8 cellular contexts compared by ENCODE assay signal in genomic region chr18:61893971-61894750, GRCh38. TPM values are rescaled to one million over a fixed set of nuclear protein-coding genes. Genes with fewer than 3 reads are reported as not detected.
DNase-seq lines count a peak whose midpoint lies in the region; ATAC-seq and TF ChIP-seq lines count a peak whose summit lies in the region.

No MANE protein-coding gene starts in this region.

- H3K4me3 Mint-ChIP-seq in activated CD4-positive, alpha-beta T cell treated with anti-CD3 and anti-CD28 coated beads, Interleukin-2, amount 10 ng/mL, durations not matched to agents 24 days and 14 days: peak overlapping the region; percentile 84

- peak in 3 of 4 donors; percentile 33 to 52 (median 44) for TF ChIP-seq CTCF in right lobe of liver (IDR thresholded peaks at IDR 0.05)

- TF ChIP-seq POLR2A in right lobe of liver (IDR thresholded peaks at IDR 0.05): peak; percentile 94

- peaks cover 10% of the 10 kb centered on the region for H3K4me1 Mint-ChIP-seq in activated CD4-positive, alpha-beta T cell treated with anti-CD3 and anti-CD28 coated beads, Interleukin-2, amount 10 ng/mL, durations not matched to agents 24 days and 14 days

- intact Hi-C loops in activated CD4-positive, alpha-beta T cell treated with anti-CD3 and anti-CD28 coated beads, Interleukin-2, amount 10 ng/mL, durations not matched to agents 24 days and 14 days (cut with micrococcal nuclease): loop anchor here (2.0 to 10.0 kb wide), 4 partner anchors 33 to 312 kb away; no protein-coding TSS in a partner anchor
- intact Hi-C loops in right lobe of liver (cut with DNase I): loop anchor here (5.0 to 10.0 kb wide), 2 partner anchors 157 to 259 kb away; no protein-coding TSS in a partner anchor

- no peaks in the 10 kb centered on the region for H3K9me3 Mint-ChIP-seq in activated CD4-positive, alpha-beta T cell treated with anti-CD3 and anti-CD28 coated beads, Interleukin-2, amount 10 ng/mL, durations not matched to agents 24 days and 14 days

- peak overlapping the region; percentile 58 for H3K27ac Mint-ChIP-seq in activated CD4-positive, alpha-beta T cell treated with anti-CD3 and anti-CD28 coated beads, Interleukin-2, amount 10 ng/mL, durations not matched to agents 24 days and 14 days

- no peaks in the 10 kb centered on the region for H3K36me3 Mint-ChIP-seq in activated CD4-positive, alpha-beta T cell treated with anti-CD3 and anti-CD28 coated beads, Interleukin-2, amount 10 ng/mL, durations not matched to agents 24 days and 14 days (ENCODE audit: low read depth)

- no peaks in the 10 kb centered on the region for H3K9me3 ChIP-seq in right lobe of liver

- peak overlapping the region; percentile 62 to 83 (median 71) for H3K4me3 ChIP-seq in right lobe of liver

- peaks cover 0 to 24% (median 5%) of the 10 kb centered on the region in 4 donors for H3K36me3 ChIP-seq in right lobe of liver

- WGBS in right lobe of liver (ENCODE audit: insufficient coverage, low coverage, low lambda C conversion rate, missing lambda C conversion rate): 2% methylated on average over 10 of the region's 95 CpGs

- H3K27me3 Mint-ChIP-seq in activated CD4-positive, alpha-beta T cell treated with anti-CD3 and anti-CD28 coated beads, Interleukin-2, amount 10 ng/mL, durations not matched to agents 24 days and 14 days: peaks cover 70% of the 10 kb centered on the region

- DNase-seq in NCI-H2029 (lab: John Stamatoyannopoulos, UW) (peak; percentile 2), NCI-H2029 treated with DMSO at 0.1 percent for 48 hours (lab: John Stamatoyannopoulos, UW) (no peak), NCI-H2107 (lab: John Stamatoyannopoulos, UW) (peak; percentile 73), dermis microvascular lymphatic vessel endothelial cell (ENCODE audit: low read depth in 2 of 2) (peak; percentile 71 to 87), right lobe of liver (peak; percentile 91 to 93 (median 93))
- peak; percentile 89 for DNase-seq in activated CD4-positive, alpha-beta T cell treated with anti-CD3 and anti-CD28 coated beads, Interleukin-2, amount 10 ng/mL, durations not matched to agents 24 days and 14 days
- peak; percentile 51 to 56 for DNase-seq in stimulated activated CD4-positive, alpha-beta T cell treated with anti-CD3 and anti-CD28 coated beads, Interleukin-2, amount 100 ng/mL, for 48 hours

- H3K27ac ChIP-seq in right lobe of liver: peak overlapping the region; percentile 83 to 99 (median 98)

- peaks cover 0 to 44% (median 9%) of the 10 kb centered on the region in 4 donors for H3K4me1 ChIP-seq in right lobe of liver

- H3K27me3 ChIP-seq in right lobe of liver: no peaks in the 10 kb centered on the region

- peak; percentile 76 for ATAC-seq in HG02884 (IDR thresholded peaks at IDR 0.05; ENCODE audit: unreplicated experiment)
- ATAC-seq in right lobe of liver: peak; percentile 78 to 90 (median 83)

RNA-seq across cellular contexts. Expression of gene RNF152, which starts 1.4 kb away (rescaled TPM):
- total RNA-seq in activated CD4-positive, alpha-beta T cell treated with anti-CD3 and anti-CD28 coated beads, Interleukin-2, amount 10 ng/mL, durations not matched to agents 24 days and 14 days: 0.37 and 0.92 TPM in 2 replicates
- 83.6 and 125 TPM in 2 replicates for total RNA-seq in dermis microvascular lymphatic vessel endothelial cell
- 100 to 1,000 TPM in 1 of 6 experiments, 10 to 100 TPM in 5; 19.5 to 101 (median 54.1) TPM for total RNA-seq in right lobe of liver

Comparison
In these comparisons a context has a peak if more than half of its experiments do, and no peak if none do; other contexts are left out.
1. RNA of gene RNF152, which starts 1.4 kb away (total RNA-seq): 83.6 to 125 TPM in dermis microvascular lymphatic vessel endothelial cell and 19.5 to 101 TPM in right lobe of liver; 0.37 to 0.92 TPM in activated CD4-positive, alpha-beta T cell treated with anti-CD3 and anti-CD28 coated beads, Interleukin-2, amount 10 ng/mL, durations not matched to agents 24 days and 14 days; every median in the first group is over 10 times any median in the second.